17 cellular contexts compared by ENCODE assay signal in the genomic region with DNA sequence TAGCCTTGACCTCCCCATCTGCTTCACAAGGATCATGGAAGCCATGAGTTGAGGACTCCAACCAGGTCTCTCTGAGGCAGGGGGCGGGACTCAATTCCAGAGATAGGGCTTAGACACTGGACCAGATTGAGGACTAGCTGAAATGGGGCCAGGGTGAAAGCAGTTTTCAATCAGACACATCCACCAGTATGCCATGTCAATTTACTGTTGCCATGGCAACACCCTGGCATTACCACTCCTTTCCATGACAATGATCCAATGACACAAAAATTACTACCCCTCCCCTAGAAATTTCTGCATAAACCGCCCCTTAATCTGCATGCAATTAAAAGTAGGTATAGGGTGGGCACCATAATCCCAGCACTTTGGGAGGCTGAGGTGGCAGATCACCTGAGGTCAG. TPM values are rescaled to one million over a fixed set of nuclear protein-coding genes. Genes with fewer than 3 reads are reported as not detected.
A peak's percentile ranks its signal among the peaks of the same experiment; 100 is the strongest.
DNase-seq lines count a peak whose midpoint lies in the region; ATAC-seq, FAIRE-seq and TF ChIP-seq lines count a peak whose summit lies in the region.
"Had no signal": no experiment of that assay in that cellular context is flagged by ENCODE, and none has a peak within 500 bp of the region (broad histone marks: within the 10 kb centered on the region; RNA-seq: fewer than 3 reads in every experiment).

No MANE protein-coding gene starts in this region.

- no peaks in the 10 kb centered on the region for H3F3A ChIP-seq in neural cell (ENCODE audit: insufficient read depth, low read length, poor library complexity, severe bottlenecking)

- no peaks in the 10 kb centered on the region for H3K9me2 ChIP-seq in neural cell (ENCODE audit: insufficient read depth, low read length)

- POLR2A ChIA-PET in HepG2 (lab: Yijun Ruan, JAX): no interaction called here

- H3K9me3 ChIP-seq in HepG2 (ENCODE audit: low read length) (no peaks in the 10 kb centered on the region), right lobe of liver (no peaks in the 10 kb centered on the region), neural cell (ENCODE audit: low read length) (no peaks in the 10 kb centered on the region), gastroesophageal sphincter (no peaks in the 10 kb centered on the region)
- H3K9me3 ChIP-seq: BLaER1, Caco-2, HAP-1 had no signal

- ATAC-seq in HepG2 (no peak), right lobe of liver (no peak), gastroesophageal sphincter (no peak)

- no peaks in the 10 kb centered on the region; a peak in 1 of 5 replicates for H3K27me3 ChIP-seq in HepG2 (ENCODE audit: control insufficient read depth in 1 of 2, insufficient read depth in 2 of 2, low read length in 2 of 2)
- H3K27me3 ChIP-seq in right lobe of liver: no peaks in the 10 kb centered on the region
- no peaks in the 10 kb centered on the region for H3K27me3 ChIP-seq in neural cell (ENCODE audit: insufficient read depth, low read depth, low read length)
- H3K27me3 ChIP-seq in gastroesophageal sphincter: peaks cover 3% of the 10 kb centered on the region
- H3K27me3 ChIP-seq: BLaER1 had no signal

- BruUV-seq in HepG2 (replicated peaks; lab: Mats Ljungman, UMichigan): no TSS peak

- H3K36me3 ChIP-seq in HepG2 (replicated peaks in 1 of 2; ENCODE audit: control insufficient read depth in 1 of 2, insufficient read depth in 2 of 2, low read length in 2 of 2) (no peaks in the 10 kb centered on the region), right lobe of liver (no peaks in the 10 kb centered on the region), neural cell (ENCODE audit: insufficient read depth, low read length) (no peaks in the 10 kb centered on the region), gastroesophageal sphincter (no peaks in the 10 kb centered on the region)
- H3K36me3 ChIP-seq: BLaER1, HAP-1 had no signal

- TF ChIP-seq EP300 in HepG2 (IDR thresholded peaks at IDR 0.05; ENCODE audit: low read depth in 2 of 2, low read length in 2 of 2) (no peak), HepG2 (CRISPR knock-in tag; IDR thresholded peaks at IDR 0.05; ENCODE audit: borderline replicate concordance) (no peak), neural cell (conservative IDR thresholded peaks at IDR 0.05; ENCODE audit: poor library complexity, severe bottlenecking) (peak; percentile 14), gastroesophageal sphincter (IDR thresholded peaks at IDR 0.05) (no peak)

- H3K9ac ChIP-seq in HepG2 (ENCODE audit: insufficient read depth, low read depth, low read length) (no peak overlapping the region), neural cell (ENCODE audit: low read length) (peak overlapping the region; percentile 32)
- H3K9ac ChIP-seq: BLaER1 had no signal

- no peak for TF ChIP-seq RAD21 in HepG2 (CRISPR knock-in tag; IDR thresholded peaks at IDR 0.05)
- no peak for TF ChIP-seq RAD21 in neural cell (conservative IDR thresholded peaks at IDR 0.05)

- TF ChIP-seq CTCF in HepG2 (CRISPR knock-in tag; IDR thresholded peaks at IDR 0.05) (no peak), right lobe of liver (IDR thresholded peaks at IDR 0.05) (no peak), neural cell (IDR thresholded peaks at IDR 0.05; ENCODE audit: poor library complexity, severe bottlenecking) (no peak), gastroesophageal sphincter (IDR thresholded peaks at IDR 0.05) (no peak)

- intact Hi-C loops in HepG2 (cut with micrococcal nuclease; ENCODE audit: unreplicated experiment) (no loop called here), right lobe of liver (cut with DNase I) (no loop called here)

- no peak overlapping the region for H3K27ac ChIP-seq in HepG2 (ENCODE audit: extremely low read length, insufficient read depth, low read length)
- H3K27ac ChIP-seq in right lobe of liver: no peak overlapping the region
- peak overlapping the region; percentile 69 for H3K27ac ChIP-seq in neural cell (ENCODE audit: low read length)
- H3K27ac ChIP-seq in gastroesophageal sphincter: no peak overlapping the region
- H3K27ac ChIP-seq: BLaER1 had no signal

- H3K4me2 ChIP-seq in HepG2 (ENCODE audit: low read depth, low read length): no peak overlapping the region
- H3K4me2 ChIP-seq in neural cell (ENCODE audit: low read length): peak overlapping the region; percentile 30
- H3K4me2 ChIP-seq: BLaER1 had no signal

- H3K4me1 ChIP-seq in HepG2 (ENCODE audit: insufficient read depth, low read length): no peaks in the 10 kb centered on the region
- H3K4me1 ChIP-seq in right lobe of liver: no peaks in the 10 kb centered on the region
- H3K4me1 ChIP-seq in gastroesophageal sphincter: no peaks in the 10 kb centered on the region
- H3K4me1 ChIP-seq: BLaER1, Caco-2, HAP-1 had no signal

- WGBS in HepG2 (ENCODE audit: low lambda C conversion rate): 17% methylated on average over 1 of the region's 2 CpGs
- WGBS in right lobe of liver (ENCODE audit: insufficient coverage, low coverage, low lambda C conversion rate, missing lambda C conversion rate): 70% methylated on average over 1 of the region's 2 CpGs
- 83 to 100% methylated on average over 1 to 2 of the region's 2 CpGs for WGBS in gastroesophageal sphincter (ENCODE audit: low coverage in 1 of 2), 2 donors

- TF ChIP-seq POLR2A in HepG2 (IDR thresholded peaks at IDR 0.05; ENCODE audit: insufficient read depth in 1 of 2, low read depth in 2 of 2, low read length in 2 of 2) (no peak), right lobe of liver (IDR thresholded peaks at IDR 0.05) (no peak), gastroesophageal sphincter (IDR thresholded peaks at IDR 0.05) (no peak)

- H3K4me3 ChIP-seq in HepG2 (replicated peaks in 1 of 3; ENCODE audit: insufficient read depth in 1 of 3, low read depth in 2 of 3, low read length in 3 of 3) (no peak overlapping the region), right lobe of liver (no peak overlapping the region), neural cell (ENCODE audit: low read length) (peak overlapping the region; percentile 9), gastroesophageal sphincter (no peak overlapping the region)
- H3K4me3 ChIP-seq: BLaER1, HAP-1 had no signal

- in situ Hi-C loops in HepG2 (cut with HindIII; ENCODE audit: extremely low pct_ligation_motif_present, low pct_unique_long_range_greater_than_20kb): no loop called here

- H3K79me2 ChIP-seq in HepG2 (ENCODE audit: insufficient read depth, low read length) (no peaks in the 10 kb centered on the region), neural cell (replicated peaks; ENCODE audit: insufficient read depth, low read length) (no peaks in the 10 kb centered on the region)

- CTCF ChIA-PET in HepG2 (lab: Yijun Ruan, JAX; ENCODE audit: low intra/inter-chr PET ratio, low total read pairs): no interaction called here

- FAIRE-seq in HepG2 (lab: Jason Lieb, UNC): no peak
- FAIRE-seq: G401.6, GM12891 had no signal

- H2AFZ ChIP-seq in HepG2 (ENCODE audit: low read length) (no peak overlapping the region), neural cell (ENCODE audit: low read depth, low read length) (no peak overlapping the region)

- DNase-seq in DMS53 (lab: John Stamatoyannopoulos, UW): peak; percentile 18
- DNase-seq in DMS53 treated with DMSO at 0.1 percent for 48 hours (lab: John Stamatoyannopoulos, UW; ENCODE audit: unreplicated experiment): no peak
- no peak for DNase-seq in HepG2 (ENCODE audit: low spot score)
- no peak for DNase-seq in right lobe of liver
- no peak for DNase-seq in NCI-H1930 (lab: John Stamatoyannopoulos, UW)
- DNase-seq: 8988T; AML-193; Caco-2; CD8-positive, alpha-beta memory T cell; DMS79 treated with DMSO at 0.1 percent for 48 hours; GOT3 had no signal

- H4K20me1 ChIP-seq in HepG2 (ENCODE audit: insufficient read depth, low read length): no peaks in the 10 kb centered on the region
- H4K20me1 ChIP-seq in neural cell (ENCODE audit: insufficient read depth): no peaks in the 10 kb centered on the region
- H4K20me1 ChIP-seq: BLaER1 had no signal

RNA-seq across cellular contexts. Expression of a gene that starts 18.6 kb away (rescaled TPM):
- total RNA-seq in HepG2 (2016; rRNA removed; fragmentation: Illumina TruSeq; extraction: Trizol) (11.3 and 13.4 TPM in 2 replicates), right lobe of liver (10 to 100 TPM; 21.8 to 31.4 (median 28.0) TPM), gastroesophageal sphincter (10 to 100 TPM; 31.0 to 63.6 (median 36.9) TPM)
- total RNA-seq in HepG2 (2016; cell fraction: cytosol; rRNA removed; fragmentation: Illumina TruSeq; extraction: Trizol; ENCODE audit: low read depth): 14.0 and 15.7 TPM in 2 replicates
- 10.5 and 13.2 TPM in 2 replicates for total RNA-seq in HepG2 (2016; cell fraction: insoluble cytoplasmic fraction; rRNA removed; fragmentation: Illumina TruSeq; extraction: Trizol)
- total RNA-seq in HepG2 (2016; cell fraction: membrane; rRNA removed; fragmentation: Illumina TruSeq; extraction: Trizol): 9.5 and 9.8 TPM in 2 replicates
- 20.7 and 25.2 TPM in 2 replicates for total RNA-seq in HepG2 (2016; cell fraction: nucleus; rRNA removed; fragmentation: Illumina TruSeq; extraction: Trizol)
- polyA plus RNA-seq in HepG2 (2011; rRNA removed) (31.6 and 35.3 TPM in 2 replicates), neural cell (33.5 and 34.6 TPM in 2 replicates)
- polyA plus RNA-seq in HepG2 (2011; cell fraction: cytosol; rRNA removed): 19.2 and 21.6 TPM in 2 replicates
- 106 and 114 TPM in 2 replicates for polyA plus RNA-seq in HepG2 (2011; cell fraction: nucleus; rRNA removed)
- 17.9 and 19.9 TPM in 2 replicates for polyA plus RNA-seq in HepG2 (2012)
- polyA plus RNA-seq in HepG2 (2016; cell fraction: cytosol; fragmentation: Illumina TruSeq; extraction: Trizol; ENCODE audit: low read depth): 1.9 and 2.4 TPM in 2 replicates
- polyA plus RNA-seq in HepG2 (2016; cell fraction: insoluble cytoplasmic fraction; fragmentation: Illumina TruSeq; extraction: Trizol; ENCODE audit: low read depth): 12.6 and 16.2 TPM in 2 replicates
- polyA plus RNA-seq in HepG2 (2016; cell fraction: membrane; fragmentation: Illumina TruSeq; extraction: Trizol; ENCODE audit: low read depth): 5.8 and 7.2 TPM in 2 replicates
- polyA plus RNA-seq in HepG2 (2016; cell fraction: nucleus; fragmentation: Illumina TruSeq; extraction: Trizol; ENCODE audit: insufficient read depth, low read depth): 62.6 and 71.6 TPM in 2 replicates
- 20.3 and 28.1 TPM in 2 replicates for polyA minus RNA-seq in HepG2 (2011; rRNA and poly(A)+ RNA removed; ENCODE audit: low replicate concordance)
- polyA minus RNA-seq in HepG2 (2011; cell fraction: cytosol; rRNA and poly(A)+ RNA removed): 8.2 and 11.8 TPM in 2 replicates
- polyA minus RNA-seq in HepG2 (2011; cell fraction: nucleus; rRNA and poly(A)+ RNA removed): 30.5 and 35.4 TPM in 2 replicates
- 66.3 and 67.0 TPM in 2 replicates for polyA minus RNA-seq in neural cell

RNA-seq across cellular contexts. Expression of a gene that starts 19.7 kb away (rescaled TPM):
- 8.8 and 15.1 TPM in 2 replicates for total RNA-seq in HepG2 (2016; rRNA removed; fragmentation: Illumina TruSeq; extraction: Trizol)
- total RNA-seq in HepG2 (2016; cell fraction: cytosol; rRNA removed; fragmentation: Illumina TruSeq; extraction: Trizol; ENCODE audit: low read depth): 2.9 and 3.0 TPM in 2 replicates
- 8.7 and 15.8 TPM in 2 replicates for total RNA-seq in HepG2 (2016; cell fraction: insoluble cytoplasmic fraction; rRNA removed; fragmentation: Illumina TruSeq; extraction: Trizol)
- total RNA-seq in HepG2 (2016; cell fraction: membrane; rRNA removed; fragmentation: Illumina TruSeq; extraction: Trizol): 4.0 and 5.4 TPM in 2 replicates
- total RNA-seq in HepG2 (2016; cell fraction: nucleus; rRNA removed; fragmentation: Illumina TruSeq; extraction: Trizol): 13.7 and 15.0 TPM in 2 replicates
- polyA plus RNA-seq in HepG2 (2011; rRNA removed): 9.5 and 10.8 TPM in 2 replicates
- polyA plus RNA-seq in HepG2 (2011; cell fraction: cytosol; rRNA removed): 6.8 and 9.2 TPM in 2 replicates
- 9.2 and 11.8 TPM in 2 replicates for polyA plus RNA-seq in HepG2 (2011; cell fraction: nucleus; rRNA removed)
- polyA plus RNA-seq in HepG2 (2012): 9.4 and 11.0 TPM in 2 replicates
- polyA plus RNA-seq in HepG2 (2016; cell fraction: cytosol; fragmentation: Illumina TruSeq; extraction: Trizol; ENCODE audit: low read depth): 0.63 and 0.70 TPM in 2 replicates
- polyA plus RNA-seq in HepG2 (2016; cell fraction: insoluble cytoplasmic fraction; fragmentation: Illumina TruSeq; extraction: Trizol; ENCODE audit: low read depth): 6.5 and 6.9 TPM in 2 replicates
- 2.1 and 2.3 TPM in 2 replicates for polyA plus RNA-seq in HepG2 (2016; cell fraction: membrane; fragmentation: Illumina TruSeq; extraction: Trizol; ENCODE audit: low read depth)
- 15.3 and 17.3 TPM in 2 replicates for polyA plus RNA-seq in HepG2 (2016; cell fraction: nucleus; fragmentation: Illumina TruSeq; extraction: Trizol; ENCODE audit: insufficient read depth, low read depth)
- 10.3 and 14.0 TPM in 2 replicates for polyA minus RNA-seq in HepG2 (2011; rRNA and poly(A)+ RNA removed; ENCODE audit: low replicate concordance)
- 6.9 and 7.7 TPM in 2 replicates for polyA minus RNA-seq in HepG2 (2011; cell fraction: cytosol; rRNA and poly(A)+ RNA removed)
- 10.8 and 11.7 TPM in 2 replicates for polyA minus RNA-seq in HepG2 (2011; cell fraction: nucleus; rRNA and poly(A)+ RNA removed)
- 10 to 100 TPM in 1 of 6 experiments, 1 to 10 TPM in 5; 7.4 to 10.4 (median 8.2) TPM for total RNA-seq in right lobe of liver
- polyA plus RNA-seq in neural cell: 43.3 and 49.9 TPM in 2 replicates
- 45.8 and 47.2 TPM in 2 replicates for polyA minus RNA-seq in neural cell
- total RNA-seq in gastroesophageal sphincter: 10 to 100 TPM; 16.7 to 37.1 (median 25.8) TPM
